ENCODE assay signal across 24 cellular contexts in the genomic region with DNA sequence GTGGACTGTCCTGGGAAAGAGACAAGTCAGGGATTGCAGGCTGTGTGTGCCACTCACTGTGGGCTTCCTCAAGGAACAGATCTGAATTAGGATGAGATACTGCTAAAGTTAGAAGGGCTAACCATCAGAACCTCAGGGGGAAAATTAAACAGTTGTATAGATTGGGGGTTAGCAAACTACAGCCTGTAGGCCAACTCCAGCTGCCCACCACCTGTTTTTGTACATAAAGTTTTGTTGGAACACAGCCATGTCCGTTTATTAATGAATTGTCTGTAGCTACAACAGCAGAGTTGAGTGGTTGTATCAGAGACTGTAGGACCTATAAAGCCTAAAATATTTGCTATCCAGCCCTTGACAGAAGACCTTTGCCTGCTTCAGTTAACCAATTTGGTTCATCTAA.
"Had no signal": no experiment of that assay in that cellular context is flagged by ENCODE, and none has a peak within 500 bp of the region (broad histone marks: within the 10 kb centered on the region; RNA-seq: fewer than 3 reads in every experiment).

No MANE protein-coding gene starts in this region.

- H3K4me1 Mint-ChIP-seq: immature natural killer cell; memory B cell; naive B cell; stimulated activated memory B cell treated with anti-CD40 and anti-IgM and Interleukin-4, amounts not matched to agents 10 μg/mL and 1 μg/mL and 100 μg/mL, for 72 hours had no signal

- H3K27me3 Mint-ChIP-seq: stimulated activated memory B cell treated with anti-CD40 and anti-IgM and Interleukin-4, amounts not matched to agents 10 μg/mL and 1 μg/mL and 100 μg/mL, for 72 hours; type B pancreatic cell had no signal

- H3K36me3 Mint-ChIP-seq: immature natural killer cell; memory B cell; naive B cell; natural killer cell treated with Interleukin-12 subunit alpha and Interleukin-12 subunit beta and Interleukin-15 and Interleukin-18, amount 100 ng/mL, for 72 hours; stimulated activated memory B cell treated with anti-CD40 and anti-IgM and Interleukin-4, amounts not matched to agents 10 μg/mL and 1 μg/mL and 100 μg/mL, for 72 hours had no signal

- H3K27ac Mint-ChIP-seq: effector memory CD8-positive, alpha-beta T cell; immature natural killer cell; memory B cell; naive B cell; natural killer cell treated with Interleukin-12 subunit alpha and Interleukin-12 subunit beta and Interleukin-15 and Interleukin-18, amount 100 ng/mL, for 72 hours; stimulated activated memory B cell treated with anti-CD40 and anti-IgM and Interleukin-4, amounts not matched to agents 10 μg/mL and 1 μg/mL and 100 μg/mL, for 72 hours; type B pancreatic cell had no signal

- H3K4me3 ChIP-seq: lung, prostate gland, right atrium auricular region, testis, tibial artery had no signal

- H3K9me3 Mint-ChIP-seq: effector memory CD8-positive, alpha-beta T cell; immature natural killer cell; memory B cell; natural killer cell treated with Interleukin-12 subunit alpha and Interleukin-12 subunit beta and Interleukin-15 and Interleukin-18, amount 100 ng/mL, for 72 hours; stimulated activated memory B cell treated with anti-CD40 and anti-IgM and Interleukin-4, amounts not matched to agents 10 μg/mL and 1 μg/mL and 100 μg/mL, for 72 hours had no signal

- H3K4me3 Mint-ChIP-seq: effector memory CD8-positive, alpha-beta T cell; immature natural killer cell; memory B cell; naive B cell; natural killer cell treated with Interleukin-12 subunit alpha and Interleukin-12 subunit beta and Interleukin-15 and Interleukin-18, amount 100 ng/mL, for 72 hours; stimulated activated memory B cell treated with anti-CD40 and anti-IgM and Interleukin-4, amounts not matched to agents 10 μg/mL and 1 μg/mL and 100 μg/mL, for 72 hours; type B pancreatic cell had no signal

- FAIRE-seq: frontal cortex had no signal

- H3K27ac ChIP-seq: prostate gland, right atrium auricular region, testis, tibial artery had no signal

- H3K9me3 ChIP-seq: prostate gland, right atrium auricular region, testis, tibial artery had no signal

- DNase-seq: cortex of kidney; effector memory CD8-positive, alpha-beta T cell; erythroblast; hypothalamus; immature natural killer cell; islet precursor cell; kidney glomerular epithelial cell; naive B cell; nucleus accumbens; stimulated activated CD4-positive, alpha-beta T cell treated with anti-CD3 and anti-CD28 coated beads, Interleukin-4, amount 100 ng/mL, for 4 hours; stimulated activated naive CD8-positive, alpha-beta T cell treated with anti-CD3 and anti-CD28 coated beads, Interleukin-15, Interleukin-2, amounts not matched to agents 100 U/mL and 50 U/mL, for 24 hours; substantia nigra; testis; tibial artery had no signal

- H3K27me3 ChIP-seq: right atrium auricular region, testis, tibial artery had no signal

- H3K4me1 ChIP-seq: prostate gland, right atrium auricular region, testis, tibial artery had no signal

- H3K36me3 ChIP-seq: prostate gland, right atrium auricular region, tibial artery had no signal

- ATAC-seq: effector memory CD8-positive, alpha-beta T cell; left lobe of liver; natural killer cell treated with Interleukin-12 subunit alpha and Interleukin-12 subunit beta and Interleukin-15 and Interleukin-18, amount 100 ng/mL, for 72 hours; sciatic nerve; stimulated activated memory B cell treated with anti-CD40 and anti-IgM and Interleukin-4, amounts not matched to agents 10 μg/mL and 1 μg/mL and 100 μg/mL, for 72 hours; stimulated activated naive CD8-positive, alpha-beta T cell treated with anti-CD3 and anti-CD28 coated beads, Interleukin-15, Interleukin-2, amounts not matched to agents 100 U/mL and 50 U/mL, for 24 hours had no signal
